In the genomic region with DNA sequence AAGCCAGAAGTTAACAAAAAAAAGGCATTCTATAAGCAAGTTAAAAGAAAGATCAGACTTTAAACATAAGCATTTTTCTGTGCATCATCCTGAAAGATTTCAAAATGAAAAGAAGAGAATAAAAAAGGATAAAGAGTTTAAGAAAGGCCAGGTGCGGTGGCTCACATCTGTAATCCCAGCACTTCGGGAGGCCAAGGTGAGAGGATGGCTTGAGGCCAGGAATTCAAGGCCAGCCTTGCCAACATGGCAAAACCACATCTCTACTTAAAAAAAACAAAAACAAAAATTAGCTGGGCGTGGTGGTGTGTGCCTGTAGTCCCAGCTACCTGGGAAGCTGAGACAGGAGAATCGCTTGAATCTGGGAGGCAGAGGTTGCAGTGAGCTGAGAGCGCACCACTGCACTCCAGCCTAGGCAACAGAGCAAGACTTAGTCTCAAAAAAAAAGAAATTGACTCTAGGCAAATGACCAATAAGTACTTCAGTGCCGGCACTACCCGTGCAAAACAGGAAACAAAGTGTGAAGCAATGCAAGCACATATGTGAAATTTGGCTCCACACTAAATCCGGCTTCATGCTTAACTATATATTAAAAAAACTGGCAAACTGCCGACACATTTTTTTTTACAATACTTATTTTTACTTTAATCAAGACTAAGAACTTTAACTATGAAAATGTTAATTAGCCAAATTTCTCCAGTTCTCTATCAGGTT, we compare ENCODE assay signal across 16 cellular contexts.
A peak's percentile ranks its signal among the peaks of the same experiment; 100 is the strongest.
DNase-seq lines count a peak whose midpoint lies in the region; ATAC-seq, FAIRE-seq and TF ChIP-seq lines count a peak whose summit lies in the region.
"Had no signal": no experiment of that assay in that cellular context is flagged by ENCODE, and none has a peak within 500 bp of the region (broad histone marks: within the 10 kb centered on the region; RNA-seq: fewer than 3 reads in every experiment).

No MANE protein-coding gene starts in this region.

- no peaks in the 10 kb centered on the region for H4K20me1 ChIP-seq in endothelial cell of umbilical vein (replicated peaks; ENCODE audit: control insufficient read depth, extremely low read depth, insufficient read depth, low read length)

- 0 out of 2 replicates have a peak, but pooled peaks have one; percentile 14 for TF ChIP-seq POLR2A in Raji (IDR thresholded peaks at IDR 0.05; ENCODE audit: insufficient read depth, low read depth, low read length)
- TF ChIP-seq POLR2A in endothelial cell of umbilical vein (IDR thresholded peaks at IDR 0.05; ENCODE audit: low read depth, low read length) = no peak

- H3K9ac ChIP-seq in endothelial cell of umbilical vein (replicated peaks; ENCODE audit: extremely low read depth, insufficient read depth, low read length) = no peak overlapping the region

- H3K27ac ChIP-seq in endothelial cell of umbilical vein (ENCODE audit: insufficient read depth, low read depth, low read length) (no peak overlapping the region), neutrophil (peak overlapping the region; percentile 76)
- H3K27ac ChIP-seq: uterus had no signal

- FAIRE-seq in endothelial cell of umbilical vein (lab: Jason Lieb, UNC) = no peak
- FAIRE-seq: H1 had no signal

- intact Hi-C loops in endothelial cell of umbilical vein (cut with micrococcal nuclease) = no loop called here

- H3K4me1 ChIP-seq in endothelial cell of umbilical vein (ENCODE audit: control insufficient read depth, extremely low read depth, insufficient read depth, low read length) (peaks cover 11% of the 10 kb centered on the region), neutrophil (ENCODE audit: control insufficient read depth in 1 of 2, insufficient read depth in 1 of 2, low read depth in 1 of 2, low read length in 1 of 2) (peaks cover 35 to 43% of the 10 kb centered on the region in 2 experiments)
- H3K4me1 ChIP-seq: uterus had no signal

- no peaks in the 10 kb centered on the region for H3K9me1 ChIP-seq in endothelial cell of umbilical vein (replicated peaks; ENCODE audit: control insufficient read depth, extremely low read depth, insufficient read depth, low read length)

- H3K9me3 ChIP-seq in endothelial cell of umbilical vein (replicated peaks; ENCODE audit: control insufficient read depth, insufficient read depth, low read length) (no peaks in the 10 kb centered on the region), neutrophil (no peaks in the 10 kb centered on the region)
- H3K9me3 ChIP-seq: uterus had no signal

- BruUV-seq in endothelial cell of umbilical vein (replicated peaks; lab: Mats Ljungman, UMichigan) = no TSS peak

- ATAC-seq in GM21786 (IDR thresholded peaks at IDR 0.05; ENCODE audit: unreplicated experiment) = no peak
- ATAC-seq: activated T-cell treated with anti-CD3 and anti-CD28 coated beads, Interleukin-2, amount 50 U/mL, for 4 hours had no signal

- no peaks in the 10 kb centered on the region for H3K36me3 ChIP-seq in endothelial cell of umbilical vein (ENCODE audit: control insufficient read depth in 2 of 2, extremely low read depth in 1 of 2, insufficient read depth in 2 of 2, low read length in 2 of 2)
- no peaks in the 10 kb centered on the region for H3K36me3 ChIP-seq in neutrophil
- H3K36me3 ChIP-seq: uterus had no signal

- CTCF ChIA-PET in endothelial cell of umbilical vein (lab: Charles Lee) = interaction anchor here (0.6 to 1.3 kb wide), 2 partner anchors 81 to 250 kb away, joined by 3 to 5 read pairs; no protein-coding TSS in a partner anchor

- TF ChIP-seq CTCF in endothelial cell of umbilical vein (IDR thresholded peaks at IDR 0.05; ENCODE audit: extremely low read depth in 1 of 2, insufficient read depth in 1 of 2, low read depth in 1 of 2, low read length in 2 of 2) (no peak), neutrophil (IDR thresholded peaks at IDR 0.05) (no peak)

- dilution Hi-C loops in endothelial cell of umbilical vein (cut with MboI; ENCODE audit: extremely low pct_ligation_motif_present, low sequenced_read_pairs) = no loop called here

- H3K27me3 ChIP-seq in endothelial cell of umbilical vein (ENCODE audit: control insufficient read depth in 2 of 2, insufficient read depth in 2 of 2, low read length in 2 of 2) (no peaks in the 10 kb centered on the region), neutrophil (no peaks in the 10 kb centered on the region)
- H3K27me3 ChIP-seq: uterus had no signal

- in situ Hi-C loops in ACHN (cut with HindIII; ENCODE audit: low pct_ligation_motif_present, low pct_unique_long_range_greater_than_20kb, low sequenced_read_pairs) = no loop called here

- POLR2A ChIA-PET in endothelial cell of umbilical vein (lab: Charles Lee) = no interaction called here

- H3K79me2 ChIP-seq in endothelial cell of umbilical vein (ENCODE audit: control insufficient read depth, insufficient read depth, low read length) = peaks cover 38% of the 10 kb centered on the region

- peak overlapping the region; percentile 69 for H3K4me2 ChIP-seq in endothelial cell of umbilical vein (ENCODE audit: insufficient read depth, low read length)

- H3K4me3 ChIP-seq in endothelial cell of umbilical vein (replicated peaks in 1 of 3; ENCODE audit: insufficient read depth in 1 of 3, low read depth in 1 of 3, low read length in 3 of 3) (no peak overlapping the region), neutrophil (ENCODE audit: low read depth in 1 of 2, low read length in 1 of 2) (peak overlapping the region; percentile 37)
- H3K4me3 ChIP-seq: uterus had no signal

- no peak overlapping the region for H2AFZ ChIP-seq in endothelial cell of umbilical vein (ENCODE audit: low read depth, low read length)

- peak; percentile 47 for DNase-seq in KG1 (lab: John Stamatoyannopoulos, UW)
- DNase-seq in endothelial cell of umbilical vein (ENCODE audit: low read depth, low spot score) = peak; percentile 81
- no peak for DNase-seq in OCI-M2 (lab: John Stamatoyannopoulos, UW; ENCODE audit: unreplicated experiment)
- DNase-seq in ACHN = no peak
- DNase-seq: activated T-cell treated with anti-CD3 and anti-CD28 coated beads, Interleukin-2, amount 50 U/mL, for 4 hours; amniotic stem cell; CD4-positive, alpha-beta T cell; mesenchymal stem cell; NCI-H2107; occipital lobe; stimulated activated naive CD4-positive, alpha-beta T cell treated with Interleukin-2 at 50 U/mL for 16 hours; uterus had no signal

TF ChIP-seq in endothelial cell of umbilical vein, 7 proteins besides CTCF, POLR2A, EP300 and RAD21:
- TF ChIP-seq, protein P1, sequence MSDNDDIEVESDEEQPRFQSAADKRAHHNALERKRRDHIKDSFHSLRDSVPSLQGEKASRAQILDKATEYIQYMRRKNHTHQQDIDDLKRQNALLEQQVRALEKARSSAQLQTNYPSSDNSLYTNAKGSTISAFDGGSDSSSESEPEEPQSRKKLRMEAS (IDR thresholded peaks at IDR 0.05; ENCODE audit: insufficient read depth, insufficient read length) = no peak
- TF ChIP-seq GATA2 (IDR thresholded peaks at IDR 0.05; ENCODE audit: insufficient read depth, insufficient read length, low read depth, low read length) (no peak), FOS (IDR thresholded peaks at IDR 0.05; ENCODE audit: borderline replicate concordance, insufficient read depth, low read length) (no peak), POLR2AphosphoS5 (IDR thresholded peaks at IDR 0.05; ENCODE audit: insufficient read depth, low read depth, low read length) (no peak), EZH2 (IDR thresholded peaks at IDR 0.05; ENCODE audit: borderline replicate concordance, low read depth, low read length, severe bottlenecking) (no peak)
TF ChIP-seq in endothelial cell of umbilical vein: peak in this region for 0.

Comparison
In these comparisons a context has a peak if more than half of its experiments do, and no peak if none do; other contexts are left out.
1. DNase-seq: peak in KG1 (single experiment) and endothelial cell of umbilical vein (single experiment); none in OCI-M2 (single experiment) and ACHN (single experiment).
2. H3K4me3 ChIP-seq: peak in neutrophil (2 of 2); none in endothelial cell of umbilical vein (0 of 3).